Comparison of ENCODE assay signal across 26 cellular contexts in the genomic region with DNA sequence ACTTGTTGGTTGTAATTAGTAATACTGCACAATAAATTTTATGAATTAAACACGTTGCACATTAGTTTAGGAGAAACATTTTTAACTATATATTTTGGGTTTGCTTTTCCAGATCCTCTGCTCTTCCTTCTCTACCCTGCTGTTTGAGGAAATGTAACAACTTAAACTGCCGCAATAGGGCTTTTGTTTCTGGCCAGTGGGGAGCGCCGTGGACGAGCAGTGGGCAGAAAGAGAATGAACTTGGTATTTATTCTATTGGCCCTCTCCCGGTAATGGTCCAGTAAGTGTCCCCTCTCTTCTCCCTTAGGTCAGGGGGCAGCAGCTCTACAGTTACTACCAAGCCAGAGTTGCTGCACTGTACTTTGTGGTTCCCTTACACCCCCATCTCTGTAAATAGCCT. TPM values are rescaled to one million over a fixed set of nuclear protein-coding genes. Genes with fewer than 3 reads are reported as not detected.
"Had no signal": no experiment of that assay in that cellular context is flagged by ENCODE, and none has a peak within 500 bp of the region (broad histone marks: within the 10 kb centered on the region; RNA-seq: fewer than 3 reads in every experiment).

No MANE protein-coding gene starts in this region.

- H3K9me3 ChIP-seq: gastroesophageal sphincter, left lung, lower lobe of right lung, mucosa of descending colon, tibial nerve had no signal

- H3K27ac Mint-ChIP-seq: activated CD4-positive, alpha-beta memory T cell treated with anti-CD3 and anti-CD28 coated beads, Interleukin-2, amount 10 ng/mL, durations not matched to agents 7 days and 5 days; activated CD4-positive, alpha-beta T cell treated with anti-CD3 and anti-CD28 coated beads, Interleukin-2, amount 10 ng/mL, durations not matched to agents 7 days and 5 days; activated naive CD4-positive, alpha-beta T cell treated with anti-CD3 and anti-CD28 coated beads, Interleukin-2, amount 50 U/mL, for 24 hours; activated naive CD8-positive, alpha-beta T cell treated with anti-CD3 and anti-CD28 coated beads, Interleukin-2, amount 50 U/mL, for 24 hours; activated T-helper 17 cell treated with anti-CD3 and anti-CD28 coated beads, Interleukin-2, amount 50 U/mL, for 72 hours; effector memory CD8-positive, alpha-beta T cell; natural killer cell treated with Interleukin-12 subunit alpha and Interleukin-12 subunit beta and Interleukin-15 and Interleukin-18, amount 100 ng/mL, for 72 hours had no signal

- H3K27me3 Mint-ChIP-seq: activated CD4-positive, alpha-beta memory T cell treated with anti-CD3 and anti-CD28 coated beads, Interleukin-2, amount 10 ng/mL, durations not matched to agents 7 days and 5 days; activated CD4-positive, alpha-beta T cell treated with anti-CD3 and anti-CD28 coated beads, Interleukin-2, amount 10 ng/mL, durations not matched to agents 7 days and 5 days; activated naive CD4-positive, alpha-beta T cell treated with anti-CD3 and anti-CD28 coated beads, Interleukin-2, amount 50 U/mL, for 24 hours; activated naive CD8-positive, alpha-beta T cell treated with anti-CD3 and anti-CD28 coated beads, Interleukin-2, amount 50 U/mL, for 24 hours; activated T-helper 17 cell treated with anti-CD3 and anti-CD28 coated beads, Interleukin-2, amount 50 U/mL, for 72 hours; effector memory CD8-positive, alpha-beta T cell; natural killer cell treated with Interleukin-12 subunit alpha and Interleukin-12 subunit beta and Interleukin-15 and Interleukin-18, amount 100 ng/mL, for 72 hours had no signal

- H3K4me3 Mint-ChIP-seq: activated CD4-positive, alpha-beta memory T cell treated with anti-CD3 and anti-CD28 coated beads, Interleukin-2, amount 10 ng/mL, durations not matched to agents 7 days and 5 days; activated CD4-positive, alpha-beta T cell treated with anti-CD3 and anti-CD28 coated beads, Interleukin-2, amount 10 ng/mL, durations not matched to agents 7 days and 5 days; activated naive CD4-positive, alpha-beta T cell treated with anti-CD3 and anti-CD28 coated beads, Interleukin-2, amount 50 U/mL, for 24 hours; activated naive CD8-positive, alpha-beta T cell treated with anti-CD3 and anti-CD28 coated beads, Interleukin-2, amount 50 U/mL, for 24 hours; activated T-cell treated with anti-CD3 and anti-CD28 coated beads, Interleukin-2, amount 50 U/mL, for 4 hours; activated T-helper 17 cell treated with anti-CD3 and anti-CD28 coated beads, Interleukin-2, amount 50 U/mL, for 72 hours; effector memory CD8-positive, alpha-beta T cell; natural killer cell treated with Interleukin-12 subunit alpha and Interleukin-12 subunit beta and Interleukin-15 and Interleukin-18, amount 100 ng/mL, for 72 hours had no signal

- DNase-seq: activated CD4-positive, alpha-beta memory T cell treated with anti-CD3 and anti-CD28 coated beads, Interleukin-2, amount 10 ng/mL, durations not matched to agents 7 days and 5 days; activated CD4-positive, alpha-beta T cell treated with anti-CD3 and anti-CD28 coated beads for 1 hour; activated CD4-positive, alpha-beta T cell treated with anti-CD3 and anti-CD28 coated beads, Interleukin-2, amount 10 ng/mL, durations not matched to agents 7 days and 5 days; activated gamma-delta T cell treated with Interleukin-2 at 50 U/mL for 16 hours; activated naive CD8-positive, alpha-beta T cell treated with anti-CD3 and anti-CD28 coated beads, Interleukin-2, amount 50 U/mL, for 24 hours; activated T-cell treated with anti-CD3 and anti-CD28 coated beads, Interleukin-2, amount 50 U/mL, for 4 hours; amygdala; cortex of kidney; effector memory CD8-positive, alpha-beta T cell; head of caudate nucleus; hippocampal formation; lower lobe of right lung; mucosa of descending colon; posterior cingulate gyrus; right cardiac atrium; stimulated activated CD4-positive, alpha-beta T cell treated with anti-CD3 and anti-CD28 coated beads, Interleukin-15, amount 100 ng/mL, for 24 hours; stimulated activated naive CD4-positive, alpha-beta T cell treated with Interleukin-2 at 50 U/mL for 16 hours; T1000 had no signal

- H3K4me1 ChIP-seq: left lung, lower lobe of right lung, tibial nerve had no signal

- H3K4me3 ChIP-seq: gastroesophageal sphincter, left lung, lower lobe of right lung, mucosa of descending colon, tibial nerve had no signal

- ATAC-seq: activated naive CD8-positive, alpha-beta T cell treated with anti-CD3 and anti-CD28 coated beads, Interleukin-2, amount 50 U/mL, for 24 hours; activated T-cell treated with anti-CD3 and anti-CD28 coated beads, Interleukin-2, amount 50 U/mL, for 4 hours; activated T-helper 17 cell treated with anti-CD3 and anti-CD28 coated beads, Interleukin-2, amount 50 U/mL, for 72 hours; effector memory CD8-positive, alpha-beta T cell; gastroesophageal sphincter; left lung; lower lobe of right lung; mucosa of descending colon; natural killer cell treated with Interleukin-12 subunit alpha and Interleukin-12 subunit beta and Interleukin-15 and Interleukin-18, amount 100 ng/mL, for 72 hours; right cardiac atrium had no signal

- H3K27me3 ChIP-seq: gastroesophageal sphincter, left lung, tibial nerve had no signal

- H3K36me3 Mint-ChIP-seq: activated naive CD4-positive, alpha-beta T cell treated with anti-CD3 and anti-CD28 coated beads, Interleukin-2, amount 50 U/mL, for 24 hours had no signal

- H3K36me3 ChIP-seq: gastroesophageal sphincter, left lung, lower lobe of right lung, tibial nerve had no signal

- H3K4me1 Mint-ChIP-seq: activated CD4-positive, alpha-beta memory T cell treated with anti-CD3 and anti-CD28 coated beads, Interleukin-2, amount 10 ng/mL, durations not matched to agents 7 days and 5 days; activated CD4-positive, alpha-beta T cell treated with anti-CD3 and anti-CD28 coated beads, Interleukin-2, amount 10 ng/mL, durations not matched to agents 7 days and 5 days; activated naive CD4-positive, alpha-beta T cell treated with anti-CD3 and anti-CD28 coated beads, Interleukin-2, amount 50 U/mL, for 24 hours; activated naive CD8-positive, alpha-beta T cell treated with anti-CD3 and anti-CD28 coated beads, Interleukin-2, amount 50 U/mL, for 24 hours; activated T-helper 17 cell treated with anti-CD3 and anti-CD28 coated beads, Interleukin-2, amount 50 U/mL, for 72 hours had no signal

- H3K9me3 Mint-ChIP-seq: activated CD4-positive, alpha-beta T cell treated with anti-CD3 and anti-CD28 coated beads, Interleukin-2, amount 10 ng/mL, durations not matched to agents 7 days and 5 days; activated naive CD4-positive, alpha-beta T cell treated with anti-CD3 and anti-CD28 coated beads, Interleukin-2, amount 50 U/mL, for 24 hours had no signal

- H3K27ac ChIP-seq: gastroesophageal sphincter, left lung, lower lobe of right lung, tibial nerve had no signal

RNA-seq across cellular contexts. Expression of gene EPHA7, which starts 35.2 kb away (rescaled TPM):
- total RNA-seq: activated CD4-positive, alpha-beta memory T cell treated with anti-CD3 and anti-CD28 coated beads, Interleukin-2, amount 10 ng/mL, durations not matched to agents 7 days and 5 days; activated CD4-positive, alpha-beta T cell treated with anti-CD3 and anti-CD28 coated beads, Interleukin-2, amount 10 ng/mL, durations not matched to agents 7 days and 5 days; activated T-cell treated with anti-CD3 and anti-CD28 coated beads, Interleukin-2, amount 50 U/mL, for 4 hours; activated T-helper 17 cell treated with anti-CD3 and anti-CD28 coated beads, Interleukin-2, amount 50 U/mL, for 72 hours; endothelial cell of umbilical vein; natural killer cell treated with Interleukin-12 subunit alpha and Interleukin-12 subunit beta and Interleukin-15 and Interleukin-18, amount 100 ng/mL, for 72 hours; osteoblast had no signal
- polyA plus RNA-seq: endothelial cell of umbilical vein had no signal
